In genomic region chr1:211522804-211523203, GRCh38 we compare ENCODE assay signal across 37 cellular contexts. TPM values are rescaled to one million over a fixed set of nuclear protein-coding genes. Genes with fewer than 3 reads are reported as not detected.
"Had no signal": no experiment of that assay in that cellular context is flagged by ENCODE, and none has a peak within 500 bp of the region (broad histone marks: within the 10 kb centered on the region; RNA-seq: fewer than 3 reads in every experiment).

No MANE protein-coding gene starts in this region.

- DNase-seq: activated CD4-positive, alpha-beta T cell treated with anti-CD3 and anti-CD28 coated beads for 36 hours; activated CD4-positive, alpha-beta T cell treated with anti-CD3 and anti-CD28 coated beads, Interleukin-2, amount 10 ng/mL, durations not matched to agents 7 days and 5 days; activated CD4-positive, alpha-beta T cell treated with anti-CD3 and anti-CD28 coated beads, Interleukin-2, amount 50 U/mL, for 48 hours; activated CD8-positive, alpha-beta T cell treated with anti-CD3 and anti-CD28 coated beads, Interleukin-2, amount 10 ng/mL, durations not matched to agents 7 days and 5 days; activated gamma-delta T cell treated with Interleukin-2 at 50 U/mL for 16 hours; activated naive CD4-positive, alpha-beta T cell treated with anti-CD3 and anti-CD28 coated beads for 36 hours; activated T-cell treated with anti-CD3 and anti-CD28 coated beads, Interleukin-2, amount 50 U/mL, for 24 hours; adrenal gland; body of pancreas; MG63; NCI-H1048; NCI-H1105 treated with DMSO at 0.1 percent for 48 hours; NCI-H1436; NCI-H1694; NCI-H1930; NCI-H2081 treated with DMSO at 0.1 percent for 48 hours; NCI-H2171; NCI-H510A; NCI-H526; NCI-H748 treated with DMSO at 0.1 percent for 48 hours; PC-9; SIG-M5; T-cell; T-helper 2 cell; T-helper 9 cell had no signal

- FAIRE-seq: astrocyte, RCC 7860 had no signal

- ATAC-seq: activated CD4-positive, alpha-beta T cell treated with anti-CD3 and anti-CD28 coated beads for 36 hours; activated CD4-positive, CD25-positive, alpha-beta regulatory T cell treated with anti-CD3 and anti-CD28 coated beads, Interleukin-2, amount 50 U/mL, for 24 hours; activated CD8-positive, alpha-beta T cell treated with anti-CD3 and anti-CD28 coated beads, Interleukin-2, amount 10 ng/mL, durations not matched to agents 7 days and 5 days; activated naive CD4-positive, alpha-beta T cell treated with anti-CD3 and anti-CD28 coated beads, Interleukin-2, amount 50 U/mL, for 72 hours; body of pancreas; Right ventricle myocardium inferior; SK-N-SH treated with all-trans-retinoic acid at 6 μM for 48 hours; T-cell had no signal

- H3K27ac ChIP-seq: adrenal gland, body of pancreas, breast epithelium, PC-9, RWPE1 had no signal

- H3K4me3 ChIP-seq: adrenal gland, body of pancreas, breast epithelium, MG63, PC-9 had no signal

- H3K4me2 ChIP-seq: PC-9 had no signal

- H3K27me3 ChIP-seq: adrenal gland, body of pancreas, breast epithelium, MG63 had no signal

- H3K4me1 ChIP-seq: adrenal gland, body of pancreas, breast epithelium had no signal

- H3K36me3 ChIP-seq: adrenal gland, breast epithelium, MG63 had no signal

- H3K9me3 ChIP-seq: adrenal gland, body of pancreas, breast epithelium, MG63 had no signal

RNA-seq across cellular contexts. Expression of gene RD3, which starts 30.8 kb away (rescaled TPM):
- total RNA-seq: activated CD4-positive, alpha-beta T cell treated with anti-CD3 and anti-CD28 coated beads for 36 hours; activated CD4-positive, alpha-beta T cell treated with anti-CD3 and anti-CD28 coated beads, Interleukin-2, amount 10 ng/mL, durations not matched to agents 7 days and 5 days; activated CD8-positive, alpha-beta T cell treated with anti-CD3 and anti-CD28 coated beads, Interleukin-2, amount 10 ng/mL, durations not matched to agents 7 days and 5 days; activated naive CD4-positive, alpha-beta T cell treated with anti-CD3 and anti-CD28 coated beads for 36 hours; activated naive CD4-positive, alpha-beta T cell treated with anti-CD3 and anti-CD28 coated beads, Interleukin-2, amount 50 U/mL, for 72 hours; activated T-helper 2 cell treated with anti-CD3 and anti-CD28 coated beads, Interferon-gamma antibody, Interleukin-2, Interleukin-4, amounts not matched to agents 10 μg/mL and 5 μg/mL and 100 μg/mL, durations not matched to agents 14 hours and 24 hours and 36 hours; astrocyte; body of pancreas; cardiac septum; OCI-LY7; Right ventricle myocardium inferior; SK-MEL-5; T-cell had no signal
